21 cellular contexts compared by ENCODE assay signal in genomic region chr17:46135126-46135812, GRCh38. TPM values are rescaled to one million over a fixed set of nuclear protein-coding genes. Genes with fewer than 3 reads are reported as not detected.
DNase-seq lines count a peak whose midpoint lies in the region; ATAC-seq and TF ChIP-seq lines count a peak whose summit lies in the region.
"Had no signal": no experiment of that assay in that cellular context is flagged by ENCODE, and none has a peak within 500 bp of the region (broad histone marks: within the 10 kb centered on the region; RNA-seq: fewer than 3 reads in every experiment).

No MANE protein-coding gene starts in this region.

- no peak for TF ChIP-seq CTCF in CD4-positive, alpha-beta T cell (IDR thresholded peaks at IDR 0.05)
- TF ChIP-seq CTCF in HEK293 (tag by site-specific recombination; IDR thresholded peaks at IDR 0.05) (no peak), activated B cell treated with CpG ODN at 0.5 μM for 24 hours (IDR thresholded peaks at IDR 0.05) (no peak)

- H3K9me3 Mint-ChIP-seq in CD4-positive, alpha-beta T cell, result no peaks in the 10 kb centered on the region
- H3K9me3 Mint-ChIP-seq in activated B cell treated with CpG ODN at 0.5 μM for 24 hours, result no peaks in the 10 kb centered on the region

- peaks cover 34% of the 10 kb centered on the region for H3K4me1 ChIP-seq in HEK293 (ENCODE audit: control insufficient read depth, insufficient read depth, low read length)

- intact Hi-C loops in CD4-positive, alpha-beta T cell (cut with DNase I, micrococcal nuclease), result loop anchor here (5.0 kb wide), 2 partner anchors 33 to 57 kb away; partner anchors contain the start of gene KANSL1 (in 1 of the 2)
- intact Hi-C loops in activated B cell treated with CpG ODN at 0.5 μM for 24 hours (cut with micrococcal nuclease), result loop anchor here (5.0 kb wide), 1 partner anchor 787 kb away; the partner anchor contains the start of gene GOSR2

- H3K27me3 ChIP-seq in CD4-positive, alpha-beta T cell (ENCODE audit: control insufficient read depth, insufficient read depth, low read length), result no peaks in the 10 kb centered on the region
- H3K27me3 ChIP-seq: Peyer's patch, stomach, upper lobe of right lung had no signal

- no peak overlapping the region for H3K27ac ChIP-seq in CD4-positive, alpha-beta T cell (ENCODE audit: low read depth, low read length)
- no peak overlapping the region for H3K27ac ChIP-seq in HEK293 (ENCODE audit: extremely low read depth, low read depth, low read length)
- H3K27ac ChIP-seq: GM23248, Peyer's patch, skin epidermis, stomach, upper lobe of right lung had no signal

- no peaks in the 10 kb centered on the region for H3K36me3 ChIP-seq in HEK293 (ENCODE audit: control insufficient read depth in 2 of 2, insufficient read depth in 1 of 2, low read length in 2 of 2)
- H3K36me3 ChIP-seq: Peyer's patch, stomach, upper lobe of right lung had no signal

- no peak for DNase-seq in CD4-positive, alpha-beta T cell
- DNase-seq in activated B cell treated with CpG ODN at 0.5 μM for 24 hours (no peak), left lobe of liver (ENCODE audit: low spot score) (no peak), SHP77 (lab: John Stamatoyannopoulos, UW) (no peak), NCI-H128 (lab: John Stamatoyannopoulos, UW; ENCODE audit: unreplicated experiment) (no peak), cerebellum (ENCODE audit: low spot score) (no peak)
- DNase-seq: activated CD4-positive, CD25-positive, alpha-beta regulatory T cell treated with anti-CD3 and anti-CD28 coated beads, Interleukin-2, amount 50 U/mL, for 72 hours; activated effector memory CD4-positive, alpha-beta T cell treated with anti-CD3 and anti-CD28 coated beads, Interleukin-2, amount 50 U/mL, for 16 hours; aorta; Calu3; cerebellar nuclear complex; GM23248; NCI-H1694; NCI-H82; Peyer's patch; SK-N-SH; stomach; upper lobe of right lung had no signal

- H3K4me3 Mint-ChIP-seq in CD4-positive, alpha-beta T cell, result peak overlapping the region; percentile 36
- H3K4me3 Mint-ChIP-seq in activated B cell treated with CpG ODN at 0.5 μM for 24 hours, result no peak overlapping the region

- no peaks in the 10 kb centered on the region for H3K9me3 ChIP-seq in CD4-positive, alpha-beta T cell (ENCODE audit: control insufficient read depth, low read length)
- H3K9me3 ChIP-seq in HEK293 (ENCODE audit: control insufficient read depth, insufficient read depth, low read depth, low read length), result no peaks in the 10 kb centered on the region
- H3K9me3 ChIP-seq: Peyer's patch, SK-N-SH, stomach, upper lobe of right lung had no signal

- peak overlapping the region; percentile 75 for H3K27ac Mint-ChIP-seq in CD4-positive, alpha-beta T cell
- peak overlapping the region; percentile 52 for H3K27ac Mint-ChIP-seq in activated B cell treated with CpG ODN at 0.5 μM for 24 hours

- H3K36me3 Mint-ChIP-seq in CD4-positive, alpha-beta T cell (ENCODE audit: low read depth), result peaks cover 19% of the 10 kb centered on the region
- H3K36me3 Mint-ChIP-seq in activated B cell treated with CpG ODN at 0.5 μM for 24 hours (ENCODE audit: low read depth), result peaks cover 5% of the 10 kb centered on the region

- H3K27me3 Mint-ChIP-seq in CD4-positive, alpha-beta T cell, result no peaks in the 10 kb centered on the region
- H3K27me3 Mint-ChIP-seq in activated B cell treated with CpG ODN at 0.5 μM for 24 hours, result no peaks in the 10 kb centered on the region

- peaks cover 96% of the 10 kb centered on the region for H3K4me1 Mint-ChIP-seq in CD4-positive, alpha-beta T cell (ENCODE audit: low read depth)
- H3K4me1 Mint-ChIP-seq in activated B cell treated with CpG ODN at 0.5 μM for 24 hours, result peaks cover 87% of the 10 kb centered on the region

- H3K4me3 ChIP-seq in HEK293 (ENCODE audit: low read depth, low read length), result no peak overlapping the region
- H3K4me3 ChIP-seq: GM23248, Peyer's patch, skin epidermis, stomach, upper lobe of right lung had no signal

- ATAC-seq in CD4-positive, alpha-beta T cell (ENCODE audit: poor library complexity), result no peak
- ATAC-seq in activated B cell treated with CpG ODN at 0.5 μM for 24 hours (ENCODE audit: low read depth) (no peak), left lobe of liver (peak; percentile 42), HG02973 (IDR thresholded peaks at IDR 0.05; ENCODE audit: unreplicated experiment) (no peak)
- ATAC-seq: upper lobe of right lung had no signal

- POLR2A ChIA-PET in CD4-positive, alpha-beta T cell (lab: Charles Lee), result interaction anchor here (0.6 kb wide), 1 partner anchor 58 kb away, joined by 3 read pairs; the partner anchor contains the start of gene KANSL1
- POLR2A ChIA-PET in HEK293 (lab: Yijun Ruan, JAX), result interaction anchor here (0.6 kb wide), 1 partner anchor 35 kb away, joined by 3 read pairs; no protein-coding TSS in a partner anchor
- POLR2A ChIA-PET in activated B cell treated with CpG ODN at 0.5 μM for 24 hours (lab: Charles Lee), result interaction anchor here (0.6 to 1.5 kb wide), 6 partner anchors 10 to 58 kb away, joined by 3 to 8 read pairs (median 3); partner anchors contain the start of gene KANSL1

- CTCF ChIA-PET in CD4-positive, alpha-beta T cell (lab: Charles Lee), result interaction anchor here (0.7 to 2.2 kb wide), 5 partner anchors 36 to 89 kb away, joined by 3 to 7 read pairs (median 3); partner anchors contain the start of gene KANSL1
- CTCF ChIA-PET in HEK293 (lab: Yijun Ruan, JAX) (interaction anchor here (0.6 to 2.0 kb wide), 2 partner anchors 19 to 58 kb away, joined by 4 to 5 read pairs; partner anchors contain the start of gene KANSL1), activated B cell treated with CpG ODN at 0.5 μM for 24 hours (lab: Charles Lee) (no interaction called here)

TF ChIP-seq in HEK293, 187 proteins besides CTCF, POLR2A, EP300 and RAD21:
- TF ChIP-seq PATZ1 (tag by site-specific recombination; IDR thresholded peaks at IDR 0.05) (no peak), ZNF362 (tag by site-specific recombination; IDR thresholded peaks at IDR 0.05) (peak; percentile 93; the same call in 1 of the 2 replicates), BCL11B (tag by site-specific recombination; IDR thresholded peaks at IDR 0.05; ENCODE audit: low read depth) (no peak), ZNF335 (tag by site-specific recombination; conservative IDR thresholded peaks at IDR 0.05) (no peak), ZNF138 (tag by site-specific recombination; IDR thresholded peaks at IDR 0.05; ENCODE audit: borderline replicate concordance) (no peak)

RNA-seq across cellular contexts. Expression of gene KANSL1, which starts 58.0 kb away (rescaled TPM):
- 100 to 1,000 TPM; 122 to 125 TPM for total RNA-seq in CD4-positive, alpha-beta T cell
- total RNA-seq in activated B cell treated with CpG ODN at 0.5 μM for 24 hours (127 and 152 TPM in 2 replicates), left lobe of liver (23.2 TPM), cerebellum (197 TPM)
